2 cellular contexts compared by ENCODE assay signal in the genomic region with DNA sequence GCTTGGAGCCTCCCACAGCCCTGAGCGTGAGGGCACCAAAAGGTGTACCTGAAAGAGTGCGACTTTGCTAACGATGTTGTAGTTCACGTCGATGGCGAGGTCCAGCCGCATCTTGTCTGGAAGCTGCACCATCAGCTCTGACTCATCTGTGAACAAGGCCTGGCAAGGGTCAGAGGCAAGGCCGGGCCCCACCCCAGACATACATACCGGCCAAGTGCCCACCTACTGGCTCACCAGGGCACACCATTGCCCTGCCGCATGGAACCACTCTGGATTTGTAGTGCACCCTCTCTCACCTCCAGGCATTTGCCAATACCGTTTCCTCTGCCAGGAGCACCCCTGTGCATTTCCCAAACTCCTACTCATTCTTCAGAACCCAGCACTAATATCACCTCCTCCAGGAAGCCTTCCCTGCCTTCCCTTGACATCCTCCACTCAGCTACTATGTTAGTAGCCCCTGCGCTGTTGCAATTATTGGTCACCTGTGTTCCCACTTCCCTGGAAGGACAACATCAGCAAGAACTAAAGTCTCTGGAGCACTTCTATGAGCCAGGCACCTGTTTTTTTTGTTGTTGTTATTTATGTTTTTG.
TF ChIP-seq lines count a peak whose summit lies in the region.

No MANE protein-coding gene starts in this region.

TF ChIP-seq in SK-N-SH, 30 proteins besides CTCF, POLR2A, EP300 and RAD21 (continued from another document):
- TF ChIP-seq, protein P1, sequence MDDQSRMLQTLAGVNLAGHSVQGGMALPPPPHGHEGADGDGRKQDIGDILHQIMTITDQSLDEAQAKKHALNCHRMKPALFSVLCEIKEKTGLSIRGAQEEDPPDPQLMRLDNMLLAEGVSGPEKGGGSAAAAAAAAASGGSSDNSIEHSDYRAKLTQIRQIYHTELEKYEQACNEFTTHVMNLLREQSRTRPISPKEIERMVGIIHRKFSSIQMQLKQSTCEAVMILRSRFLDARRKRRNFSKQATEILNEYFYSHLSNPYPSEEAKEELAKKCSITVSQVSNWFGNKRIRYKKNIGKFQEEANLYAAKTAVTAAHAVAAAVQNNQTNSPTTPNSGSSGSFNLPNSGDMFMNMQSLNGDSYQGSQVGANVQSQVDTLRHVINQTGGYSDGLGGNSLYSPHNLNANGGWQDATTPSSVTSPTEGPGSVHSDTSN (IDR thresholded peaks at IDR 0.05), result no peak
TF ChIP-seq in SK-N-SH: peak in this region for 0.

TF ChIP-seq in GM23338, 12 proteins besides CTCF, POLR2A, EP300 and RAD21 (continued from another document):
- no peak for TF ChIP-seq ZNF462 (CRISPR knock-in tag; IDR thresholded peaks at IDR 0.05)
- TF ChIP-seq REST (IDR thresholded peaks at IDR 0.05; ENCODE audit: unreplicated experiment), result no peak
- TF ChIP-seq, protein P2, sequence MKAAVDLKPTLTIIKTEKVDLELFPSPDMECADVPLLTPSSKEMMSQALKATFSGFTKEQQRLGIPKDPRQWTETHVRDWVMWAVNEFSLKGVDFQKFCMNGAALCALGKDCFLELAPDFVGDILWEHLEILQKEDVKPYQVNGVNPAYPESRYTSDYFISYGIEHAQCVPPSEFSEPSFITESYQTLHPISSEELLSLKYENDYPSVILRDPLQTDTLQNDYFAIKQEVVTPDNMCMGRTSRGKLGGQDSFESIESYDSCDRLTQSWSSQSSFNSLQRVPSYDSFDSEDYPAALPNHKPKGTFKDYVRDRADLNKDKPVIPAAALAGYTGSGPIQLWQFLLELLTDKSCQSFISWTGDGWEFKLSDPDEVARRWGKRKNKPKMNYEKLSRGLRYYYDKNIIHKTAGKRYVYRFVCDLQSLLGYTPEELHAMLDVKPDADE (IDR thresholded peaks at IDR 0.05), result no peak
- no peak for TF ChIP-seq POLR2AphosphoS5 (IDR thresholded peaks at IDR 0.05; ENCODE audit: low read depth)
- no peak for TF ChIP-seq JUNB (IDR thresholded peaks at IDR 0.05; ENCODE audit: unreplicated experiment)
